In genomic region chr15:73688455-73688854, GRCh38 we compare ENCODE assay signal across 17 cellular contexts. TPM values are rescaled to one million over a fixed set of nuclear protein-coding genes. Genes with fewer than 3 reads are reported as not detected.
DNase-seq lines count a peak whose midpoint lies in the region; TF ChIP-seq lines count a peak whose summit lies in the region.
"Had no signal": no experiment of that assay in that cellular context is flagged by ENCODE, and none has a peak within 500 bp of the region (broad histone marks: within the 10 kb centered on the region; RNA-seq: fewer than 3 reads in every experiment).

No MANE protein-coding gene starts in this region.

- H3K4me1 Mint-ChIP-seq in dendritic cell treated with granulocyte-macrophage colony-stimulating factor and Interleukin-4, amounts not matched to agents 40 ng/mL and 50 ng/mL, for 4 days (ENCODE audit: low read depth), result peaks cover 15% of the 10 kb centered on the region
- peaks cover 32% of the 10 kb centered on the region for H3K4me1 Mint-ChIP-seq in neural crest cell

- no peak for DNase-seq in AG04450 (ENCODE audit: low read depth, low spot score)
- no peak for DNase-seq in PC-9
- no peak for DNase-seq in neural crest cell (ENCODE audit: low read depth, low spot score)
- no peak for DNase-seq in DMS53 treated with DMSO at 0.1 percent for 48 hours (lab: John Stamatoyannopoulos, UW; ENCODE audit: unreplicated experiment)
- DNase-seq in prostate gland (ENCODE audit: low spot score), result no peak
- no peak for DNase-seq in HuH-7 (ENCODE audit: low spot score)
- DNase-seq in SHP77 (lab: John Stamatoyannopoulos, UW), result no peak
- DNase-seq: activated CD4-positive, CD25-positive, alpha-beta regulatory T cell; activated T-cell treated with anti-CD3 and anti-CD28 coated beads, Interleukin-2, amount 50 U/mL, for 1 hour; DMS 273 treated with DMSO at 0.1 percent for 48 hours; effector CD4-positive, alpha-beta T cell; KBM-7; NCI-H146; NCI-H526 treated with DMSO at 0.1 percent for 48 hours; SHP77 treated with DMSO at 0.1 percent for 48 hours; stimulated activated CD4-positive, alpha-beta T cell treated with anti-CD3 and anti-CD28 coated beads, Interleukin-15, amount 100 ng/mL, for 24 hours had no signal

- no TSS peak for BruUV-seq in PC-9 (replicated peaks; lab: Mats Ljungman, UMichigan)

- no peaks in the 10 kb centered on the region for H3K9me2 ChIP-seq in PC-9 (ENCODE audit: insufficient read depth)

- TF ChIP-seq POLR2A in prostate gland (IDR thresholded peaks at IDR 0.05), result no peak

- CTCF ChIA-PET in AG04450 (lab: Charles Lee), result interaction anchor here (0.9 to 7.1 kb wide), 4 partner anchors 11 to 128 kb away, joined by 3 to 97 read pairs (median 4); no protein-coding TSS in a partner anchor
- CTCF ChIA-PET in PC-9 (lab: Charles Lee), result interaction anchor here (0.6 kb wide), 1 partner anchor 20 kb away, joined by 3 read pairs; no protein-coding TSS in a partner anchor

- H3K36me3 Mint-ChIP-seq in dendritic cell treated with granulocyte-macrophage colony-stimulating factor and Interleukin-4, amounts not matched to agents 40 ng/mL and 50 ng/mL, for 4 days (ENCODE audit: low read depth), result peaks cover 17% of the 10 kb centered on the region
- no peaks in the 10 kb centered on the region for H3K36me3 Mint-ChIP-seq in neural crest cell (ENCODE audit: low read depth)

- peaks cover 34% of the 10 kb centered on the region for H3K27me3 Mint-ChIP-seq in dendritic cell treated with granulocyte-macrophage colony-stimulating factor and Interleukin-4, amounts not matched to agents 40 ng/mL and 50 ng/mL, for 4 days
- H3K27me3 Mint-ChIP-seq in neural crest cell (ENCODE audit: low read depth), result no peaks in the 10 kb centered on the region

- POLR2A ChIA-PET in AG04450 (lab: Yijun Ruan, JAX) (no interaction called here), PC-9 (lab: Charles Lee; ENCODE audit: unreplicated experiment) (no interaction called here)

- H3K27me3 ChIP-seq in AG04450 (ENCODE audit: control insufficient read depth, insufficient read depth, low read length), result no peaks in the 10 kb centered on the region
- H3K27me3 ChIP-seq in PC-9 (ENCODE audit: insufficient read depth, low read depth), result no peaks in the 10 kb centered on the region
- no peaks in the 10 kb centered on the region for H3K27me3 ChIP-seq in prostate gland (replicated peaks; ENCODE audit: insufficient read depth)

- WGBS in prostate gland, result 91% methylated on average over 6 of the region's 6 CpGs

- H3K27ac ChIP-seq in AG04450 (ENCODE audit: low read depth, low read length) (peak overlapping the region; percentile 77), PC-9 (no peak overlapping the region), prostate gland (no peak overlapping the region)

- peaks cover 64% of the 10 kb centered on the region for H3K79me2 ChIP-seq in PC-9 (ENCODE audit: low read depth)

- 0 out of 2 replicates have a peak overlapping the region, but pooled peaks have one; percentile 36 for H3K4me2 ChIP-seq in PC-9

- H2AFZ ChIP-seq in PC-9, result no peak overlapping the region

- H3K9me3 ChIP-seq in AG04450 (ENCODE audit: control insufficient read depth, insufficient read depth, low read length) (no peaks in the 10 kb centered on the region; the same call in 1 of the 2 replicates), PC-9 (ENCODE audit: insufficient read depth, low read depth) (no peaks in the 10 kb centered on the region), prostate gland (no peaks in the 10 kb centered on the region)

- TF ChIP-seq CTCF in AG04450 (IDR thresholded peaks at IDR 0.05; ENCODE audit: low read depth, low read length) (no peak), PC-9 (conservative IDR thresholded peaks at IDR 0.05) (no peak), neural crest cell (conservative IDR thresholded peaks at IDR 0.05) (no peak), prostate gland (IDR thresholded peaks at IDR 0.05) (no peak)

- H3K36me3 ChIP-seq in PC-9 (ENCODE audit: low read depth) (no peaks in the 10 kb centered on the region), prostate gland (no peaks in the 10 kb centered on the region)

- intact Hi-C loops in PC-9 (cut with micrococcal nuclease; ENCODE audit: unreplicated experiment), result no loop called here
- intact Hi-C loops in dendritic cell treated with granulocyte-macrophage colony-stimulating factor and Interleukin-4, amounts not matched to agents 40 ng/mL and 50 ng/mL, for 4 days (cut with micrococcal nuclease), result loop anchor here (10.0 kb wide), 1 partner anchor 904 kb away; the partner anchor contains the start of gene ADPGK
- intact Hi-C loops in prostate gland (cut with DNase I), result loop anchor here (10.0 kb wide), 1 partner anchor 54 kb away; the partner anchor contains the start of gene NPTN

- H3F3A ChIP-seq in PC-9 (ENCODE audit: insufficient read depth, low read depth), result peaks cover 5% of the 10 kb centered on the region; the same call in 1 of the 2 replicates

- no peaks in the 10 kb centered on the region for H3K9me3 Mint-ChIP-seq in dendritic cell treated with granulocyte-macrophage colony-stimulating factor and Interleukin-4, amounts not matched to agents 40 ng/mL and 50 ng/mL, for 4 days
- no peaks in the 10 kb centered on the region for H3K9me3 Mint-ChIP-seq in neural crest cell

- peak overlapping the region; percentile 35 for H3K4me3 Mint-ChIP-seq in dendritic cell treated with granulocyte-macrophage colony-stimulating factor and Interleukin-4, amounts not matched to agents 40 ng/mL and 50 ng/mL, for 4 days
- H3K4me3 Mint-ChIP-seq in neural crest cell, result peak overlapping the region; percentile 17

- H3K4me3 ChIP-seq in AG04450 (ENCODE audit: low read depth, low read length) (no peak overlapping the region), PC-9 (no peak overlapping the region), prostate gland (no peak overlapping the region)

- H4K20me1 ChIP-seq in PC-9 (ENCODE audit: insufficient read depth), result peaks cover 23% of the 10 kb centered on the region

- H3K27ac Mint-ChIP-seq in dendritic cell treated with granulocyte-macrophage colony-stimulating factor and Interleukin-4, amounts not matched to agents 40 ng/mL and 50 ng/mL, for 4 days, result peak overlapping the region; percentile 27
- no peak overlapping the region for H3K27ac Mint-ChIP-seq in neural crest cell (ENCODE audit: unreplicated experiment)

- H3K4me1 ChIP-seq in PC-9 (replicated peaks; ENCODE audit: insufficient read depth), result peaks cover 39% of the 10 kb centered on the region
- H3K4me1 ChIP-seq in prostate gland (replicated peaks), result no peaks in the 10 kb centered on the region

RNA-seq across cellular contexts. Expression of gene CD276, which starts 4.3 kb away (rescaled TPM):
- polyA plus RNA-seq in AG04450 (2011; rRNA removed), result 86.4 and 101 TPM in 2 replicates
- 44.0 and 58.4 TPM in 2 replicates for polyA minus RNA-seq in AG04450 (2011; rRNA and poly(A)+ RNA removed)
- total RNA-seq in PC-9 (2021) (82.6 and 91.1 TPM in 2 replicates), neural crest cell (184 and 199 TPM in 2 replicates), prostate gland (10 to 100 TPM; 75.0 to 91.3 TPM)

RNA-seq across cellular contexts. Expression of gene NPTN, which starts 55.3 kb away (rescaled TPM):
- polyA plus RNA-seq in AG04450 (2011; rRNA removed), result 195 and 197 TPM in 2 replicates
- polyA minus RNA-seq in AG04450 (2011; rRNA and poly(A)+ RNA removed), result 80.8 and 99.2 TPM in 2 replicates
- total RNA-seq in PC-9 (2021) (61.8 and 101 TPM in 2 replicates), neural crest cell (51.0 and 54.9 TPM in 2 replicates), prostate gland (100 to 1,000 TPM; 147 to 266 TPM)
